ENCODE assay signal across 1 cellular context in genomic region chr1:53622531-53622930, GRCh38.
TF ChIP-seq lines count a peak whose summit lies in the region.

No MANE protein-coding gene starts in this region.

TF ChIP-seq in HepG2, 621 proteins besides CTCF, POLR2A, EP300 and RAD21 (continued from another document):
- TF ChIP-seq THAP9 (CRISPR knock-in tag; IDR thresholded peaks at IDR 0.05; ENCODE audit: borderline replicate concordance) = no peak
- no peak for TF ChIP-seq NR3C1 (CRISPR knock-in tag; IDR thresholded peaks at IDR 0.05)
- no peak for TF ChIP-seq ZNF788 (CRISPR knock-in tag; IDR thresholded peaks at IDR 0.05; ENCODE audit: borderline replicate concordance)
- no peak for TF ChIP-seq USF2 (IDR thresholded peaks at IDR 0.05; ENCODE audit: low read depth, low read length)
- TF ChIP-seq USF2 (CRISPR knock-in tag; IDR thresholded peaks at IDR 0.05; ENCODE audit: borderline replicate concordance) = no peak
- TF ChIP-seq YEATS2 (CRISPR knock-in tag; IDR thresholded peaks at IDR 0.05; ENCODE audit: borderline replicate concordance) = no peak
- TF ChIP-seq ZNF850 (CRISPR knock-in tag; conservative IDR thresholded peaks at IDR 0.05) = no peak
- TF ChIP-seq MTERF4 (CRISPR knock-in tag; IDR thresholded peaks at IDR 0.05) = no peak
- no peak for TF ChIP-seq ZNF33B (CRISPR knock-in tag; IDR thresholded peaks at IDR 0.05)
- TF ChIP-seq HOXA9 (CRISPR knock-in tag; IDR thresholded peaks at IDR 0.05; ENCODE audit: borderline replicate concordance) = no peak
- TF ChIP-seq ZKSCAN5 (CRISPR knock-in tag; IDR thresholded peaks at IDR 0.05) = no peak
- no peak for TF ChIP-seq KLF16 (CRISPR knock-in tag; IDR thresholded peaks at IDR 0.05)
TF ChIP-seq in HepG2: peak in this region for 0.
